In the genomic region with DNA sequence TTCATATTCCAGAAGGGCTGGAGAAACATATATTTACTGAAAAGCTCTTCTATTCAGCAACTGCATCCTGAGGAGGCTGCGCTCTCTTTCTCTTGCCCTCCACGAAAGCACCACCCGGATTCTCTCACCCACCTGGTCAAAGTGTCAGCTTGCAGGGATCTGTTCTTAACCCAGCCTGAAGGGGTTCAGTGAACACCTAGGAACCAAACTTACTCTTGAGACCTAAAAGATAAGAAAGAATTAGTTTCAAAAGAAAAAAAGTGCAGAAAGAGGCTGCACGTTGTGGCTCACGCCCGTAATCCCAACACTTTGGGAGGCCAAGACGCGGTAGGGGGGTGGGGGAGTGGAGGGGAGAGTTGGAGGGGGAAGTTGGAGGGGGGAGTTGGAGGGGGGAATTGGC, we compare ENCODE assay signal across 9 cellular contexts. TPM values are rescaled to one million over a fixed set of nuclear protein-coding genes. Genes with fewer than 3 reads are reported as not detected.
DNase-seq lines count a peak whose midpoint lies in the region; ATAC-seq and TF ChIP-seq lines count a peak whose summit lies in the region.
"Had no signal": no experiment of that assay in that cellular context is flagged by ENCODE, and none has a peak within 500 bp of the region (broad histone marks: within the 10 kb centered on the region; RNA-seq: fewer than 3 reads in every experiment).

No MANE protein-coding gene starts in this region.

- H3K36me3 Mint-ChIP-seq in activated T-cell treated with anti-CD3 and anti-CD28 coated beads, Interleukin-2, amount 50 U/mL, for 4 hours (ENCODE audit: insufficient read depth) = no peaks in the 10 kb centered on the region
- peaks cover 2% of the 10 kb centered on the region for H3K36me3 Mint-ChIP-seq in T-helper 17 cell (ENCODE audit: low read depth)

- peaks cover 51% of the 10 kb centered on the region for H3K27me3 Mint-ChIP-seq in activated T-cell treated with anti-CD3 and anti-CD28 coated beads, Interleukin-2, amount 50 U/mL, for 4 hours (ENCODE audit: low read depth)
- peaks cover 43% of the 10 kb centered on the region for H3K27me3 Mint-ChIP-seq in T-helper 17 cell

- no peaks in the 10 kb centered on the region for H3K36me3 ChIP-seq in skeletal muscle satellite cell (ENCODE audit: insufficient read depth, low read length)
- H3K36me3 ChIP-seq: ascending aorta had no signal

- no peak for DNase-seq in activated T-cell treated with anti-CD3 and anti-CD28 coated beads, Interleukin-2, amount 50 U/mL, for 4 hours
- DNase-seq in activated T-cell treated with anti-CD3 and anti-CD28 coated beads, Interleukin-2, amount 50 U/mL, for 48 hours = no peak
- DNase-seq in T-helper 17 cell (no peak), fibroblast of the aortic adventitia (ENCODE audit: low read depth) (no peak), activated gamma-delta T cell (lab: John Stamatoyannopoulos, UW) (no peak)

- H3K9ac ChIP-seq in skeletal muscle satellite cell (ENCODE audit: low read depth, low read length) = no peak overlapping the region

- peak overlapping the region; percentile 56 for H3K4me2 ChIP-seq in skeletal muscle satellite cell (ENCODE audit: low read length)

- H3K9me3 ChIP-seq in T-helper 17 cell (ENCODE audit: control insufficient read depth, low read length, poor library complexity, severe bottlenecking) = no peaks in the 10 kb centered on the region
- H3K9me3 ChIP-seq in skeletal muscle satellite cell (replicated peaks; ENCODE audit: low read length) = no peaks in the 10 kb centered on the region
- H3K9me3 ChIP-seq: ascending aorta had no signal

- H3K4me1 Mint-ChIP-seq in activated T-cell treated with anti-CD3 and anti-CD28 coated beads, Interleukin-2, amount 50 U/mL, for 4 hours (ENCODE audit: low read depth) = peaks cover 14% of the 10 kb centered on the region
- H3K4me1 Mint-ChIP-seq in T-helper 17 cell = peaks cover 17% of the 10 kb centered on the region

- H3K27me3 ChIP-seq in skeletal muscle satellite cell (ENCODE audit: control insufficient read depth, insufficient read depth, low read length) = no peaks in the 10 kb centered on the region
- H3K27me3 ChIP-seq: ascending aorta had no signal

- H3K27ac Mint-ChIP-seq in T-helper 17 cell = peak overlapping the region; percentile 93

- no peaks in the 10 kb centered on the region for H3K4me1 ChIP-seq in skeletal muscle satellite cell (ENCODE audit: control insufficient read depth, insufficient read depth, low read length)
- H3K4me1 ChIP-seq: ascending aorta had no signal

- ATAC-seq in activated T-cell treated with anti-CD3 and anti-CD28 coated beads, Interleukin-2, amount 50 U/mL, for 4 hours = no peak
- ATAC-seq in T-helper 17 cell = no peak
- ATAC-seq in HG02970 (IDR thresholded peaks at IDR 0.05; ENCODE audit: low FRiP score, unreplicated experiment) = no peak
- ATAC-seq in HG03025 (IDR thresholded peaks at IDR 0.05; ENCODE audit: low FRiP score, unreplicated experiment) = no peak

- H3K4me3 Mint-ChIP-seq in activated T-cell treated with anti-CD3 and anti-CD28 coated beads, Interleukin-2, amount 50 U/mL, for 4 hours = peak overlapping the region; percentile 73
- peak overlapping the region; percentile 87 for H3K4me3 Mint-ChIP-seq in T-helper 17 cell

- no peak for TF ChIP-seq CTCF in fibroblast of the aortic adventitia (IDR thresholded peaks at IDR 0.05; ENCODE audit: insufficient read depth, low read length)

- peak overlapping the region; percentile 9 for H3K4me3 ChIP-seq in fibroblast of the aortic adventitia (ENCODE audit: low read depth, low read length)
- peak overlapping the region; percentile 54 for H3K4me3 ChIP-seq in skeletal muscle satellite cell (ENCODE audit: low read length)
- H3K4me3 ChIP-seq: ascending aorta had no signal

- H3K9me3 Mint-ChIP-seq in activated T-cell treated with anti-CD3 and anti-CD28 coated beads, Interleukin-2, amount 50 U/mL, for 4 hours = peaks cover 12% of the 10 kb centered on the region

RNA-seq across cellular contexts. Expression of a gene that starts 18.5 kb away (rescaled TPM):
- not detected for total RNA-seq in activated T-cell treated with anti-CD3 and anti-CD28 coated beads, Interleukin-2, amount 50 U/mL, for 4 hours
- not detected for total RNA-seq in T-helper 17 cell
- not detected in 2 replicates for total RNA-seq in fibroblast of the aortic adventitia (ENCODE audit: low replicate concordance)
- not detected in 2 replicates for total RNA-seq in skeletal muscle satellite cell (2012; rRNA removed)
- total RNA-seq: ascending aorta had no signal

RNA-seq across cellular contexts. Expression of a gene that starts 28.6 kb away (rescaled TPM):
- total RNA-seq in activated T-cell treated with anti-CD3 and anti-CD28 coated beads, Interleukin-2, amount 50 U/mL, for 4 hours = not detected
- total RNA-seq in T-helper 17 cell = not detected
- not detected in 2 replicates for total RNA-seq in fibroblast of the aortic adventitia (ENCODE audit: low replicate concordance)
- total RNA-seq in skeletal muscle satellite cell (2012; rRNA removed) = not detected in 2 replicates
- total RNA-seq: ascending aorta had no signal
